ENCODE assay signal across 8 cellular contexts in genomic region chr2:39666489-39667141, GRCh38. TPM values are rescaled to one million over a fixed set of nuclear protein-coding genes. Genes with fewer than 3 reads are reported as not detected.
DNase-seq lines count a peak whose midpoint lies in the region; ATAC-seq, FAIRE-seq and TF ChIP-seq lines count a peak whose summit lies in the region.

No MANE protein-coding gene starts in this region.

- FAIRE-seq in GM12892 (lab: Jason Lieb, UNC), result no peak

- peak; percentile 32 for DNase-seq in D341Med (ENCODE audit: low spot score)
- DNase-seq in NCI-H69 (lab: John Stamatoyannopoulos, UW), result peak; percentile 58
- no peak for DNase-seq in epithelial cell of esophagus (ENCODE audit: low read depth)
- DNase-seq in omental fat pad (ENCODE audit: low spot score), result no peak
- DNase-seq in NCI-H2107 (lab: John Stamatoyannopoulos, UW), result no peak
- no peak for DNase-seq in GM12892 (ENCODE audit: insufficient read length)

- TF ChIP-seq CTCF in epithelial cell of esophagus (IDR thresholded peaks at IDR 0.05; ENCODE audit: insufficient read depth, low read depth, low read length, missing control alignments) (no peak), omental fat pad (IDR thresholded peaks at IDR 0.05) (no peak)

- ATAC-seq in omental fat pad (ENCODE audit: low FRiP score) (peak; percentile 32), HG03139 (IDR thresholded peaks at IDR 0.05; ENCODE audit: unreplicated experiment) (no peak), GM21447 (IDR thresholded peaks at IDR 0.05; ENCODE audit: unreplicated experiment) (no peak)

- H3K4me3 ChIP-seq in epithelial cell of esophagus (ENCODE audit: low read length), result peak overlapping the region; percentile 10

- TF ChIP-seq POLR2A in GM12892 (IDR thresholded peaks at IDR 0.05; ENCODE audit: low read depth, low read length), result no peak

RNA-seq across cellular contexts. Expression of gene TMEM178A, which starts 0.9 kb away (rescaled TPM):
- 1 to 10 TPM; 1.6 to 2.0 (median 1.8) TPM for total RNA-seq in omental fat pad
- polyA plus RNA-seq in GM12892 (2012; ENCODE audit: missing spikeins), result 0.30 TPM

Comparison
In these comparisons a context has a peak if more than half of its experiments do, and no peak if none do; other contexts are left out.
1. DNase-seq: peak in D341Med (single experiment) and NCI-H69 (single experiment); none in epithelial cell of esophagus (single experiment), omental fat pad (single experiment), NCI-H2107 (single experiment) and GM12892 (single experiment).